Comparison of ENCODE assay signal across 20 cellular contexts in the genomic region with DNA sequence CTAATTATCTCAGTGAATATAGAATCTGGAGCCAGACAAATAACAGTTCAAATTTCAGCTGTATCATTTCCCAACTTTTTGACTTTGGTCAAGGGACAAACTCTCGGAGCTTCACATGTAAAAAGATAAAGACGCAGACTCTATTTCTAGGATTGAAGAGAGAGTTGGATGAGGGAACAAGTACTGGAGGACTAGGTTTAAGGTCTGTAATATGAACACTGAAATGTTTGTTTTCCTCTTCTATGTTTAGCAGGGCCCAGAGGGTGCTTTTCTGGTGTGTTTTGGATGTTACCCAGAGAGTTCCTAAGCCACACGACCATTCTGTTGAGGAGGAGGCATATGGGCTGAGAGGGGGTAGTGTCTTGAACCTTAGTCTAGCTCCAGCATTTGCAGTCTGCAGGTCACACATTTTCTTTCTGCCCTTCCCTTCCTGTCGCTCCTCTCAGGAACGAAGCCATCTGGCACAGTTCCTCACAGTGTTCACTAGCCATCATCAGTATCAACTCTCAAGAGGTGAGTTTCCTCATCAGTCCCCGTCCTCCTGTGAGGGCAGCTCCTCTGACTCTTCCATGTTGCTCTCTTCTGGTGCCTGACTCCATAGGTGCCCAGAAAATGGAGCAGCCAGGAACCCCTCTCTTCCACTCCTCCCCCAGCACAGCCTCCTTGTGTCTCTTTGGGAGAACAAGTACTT.
"Had no signal": no experiment of that assay in that cellular context is flagged by ENCODE, and none has a peak within 500 bp of the region (broad histone marks: within the 10 kb centered on the region; RNA-seq: fewer than 3 reads in every experiment).

No MANE protein-coding gene starts in this region.

- H3K4me1 ChIP-seq: prostate gland, spleen had no signal

- ATAC-seq: left colon, natural killer cell had no signal

- H3K36me3 ChIP-seq: brain microvascular endothelial cell, heart left ventricle, neutrophil, ovary, prostate gland, spleen, thoracic aorta, WERI-Rb-1 had no signal

- H3K4me3 ChIP-seq: heart left ventricle, ovary, prostate gland, spleen, thoracic aorta had no signal

- H3K27me3 ChIP-seq: brain microvascular endothelial cell, heart left ventricle, neutrophil, ovary, spleen had no signal

- H3K9me3 ChIP-seq: neutrophil, ovary, prostate gland, thoracic aorta had no signal

- H3K27ac ChIP-seq: brain microvascular endothelial cell, epithelial cell of prostate, neutrophil, ovary, prostate gland, spleen, WERI-Rb-1 had no signal

- DNase-seq: activated CD4-positive, alpha-beta T cell treated with anti-CD3 and anti-CD28 coated beads, Interleukin-2, amount 50 U/mL, for 1 hour; activated CD4-positive, CD25-positive, alpha-beta regulatory T cell treated with anti-CD3 and anti-CD28 coated beads, Interleukin-2, amount 50 U/mL, for 72 hours; activated gamma-delta T cell treated with Interleukin-2 at 50 U/mL for 16 hours; activated T-cell treated with anti-CD3 and anti-CD28 coated beads, Interleukin-2, amount 50 U/mL, for 1 hour; aorta; brain microvascular endothelial cell; central memory CD4-positive, alpha-beta T cell; endodermal cell; left colon; natural killer cell; ovary; spleen; stimulated activated CD4-positive, alpha-beta T cell treated with anti-CD3 and anti-CD28 coated beads, Interleukin-4, amount 100 ng/mL, for 1 hour; stimulated activated naive CD4-positive, alpha-beta T cell treated with Interleukin-2 at 50 U/mL for 16 hours; WERI-Rb-1 had no signal
